In the genomic region with DNA sequence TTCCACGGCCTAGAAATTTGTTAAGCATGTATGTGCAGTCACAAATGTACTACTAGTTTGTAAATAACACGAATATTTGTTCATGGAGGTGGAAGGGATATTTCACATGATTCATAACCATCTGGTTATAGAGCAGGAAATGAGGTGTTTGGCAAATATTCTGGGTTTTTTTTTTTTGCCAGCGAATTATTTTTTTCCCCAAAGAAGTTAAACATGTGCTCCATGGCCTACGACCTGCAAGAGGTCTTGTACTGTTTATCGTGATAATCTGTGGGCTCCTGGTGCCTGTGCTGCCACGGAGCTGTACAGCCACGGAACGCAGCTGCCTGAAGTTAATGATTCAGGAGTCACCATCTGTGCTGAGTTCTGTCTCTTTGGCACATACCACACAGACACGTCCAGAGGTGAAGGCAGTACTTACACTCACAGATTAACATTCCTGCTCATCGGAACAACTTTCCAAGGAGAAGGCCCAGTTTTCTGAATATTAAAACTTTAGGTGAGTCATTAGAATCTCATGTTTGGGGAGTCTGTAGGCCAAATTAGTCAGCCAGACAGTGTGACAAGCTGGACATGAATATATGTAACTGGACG, we compare ENCODE assay signal across 10 cellular contexts.
A peak's percentile ranks its signal among the peaks of the same experiment; 100 is the strongest.
DNase-seq lines count a peak whose midpoint lies in the region; ATAC-seq, FAIRE-seq and TF ChIP-seq lines count a peak whose summit lies in the region.
"Had no signal": no experiment of that assay in that cellular context is flagged by ENCODE, and none has a peak within 500 bp of the region (broad histone marks: within the 10 kb centered on the region; RNA-seq: fewer than 3 reads in every experiment).

No MANE protein-coding gene starts in this region.

- H3K36me3 ChIP-seq in ACC112 (ENCODE audit: insufficient read depth, low read length) (no peaks in the 10 kb centered on the region), endothelial cell of umbilical vein (ENCODE audit: control insufficient read depth in 2 of 2, extremely low read depth in 1 of 2, insufficient read depth in 2 of 2, low read length in 2 of 2) (no peaks in the 10 kb centered on the region)
- H3K36me3 ChIP-seq: BLaER1 treated with 17β-estradiol and CSF1 and Interleukin-3, amounts not matched to agents 10 nM and 100 nM had no signal

- no peaks in the 10 kb centered on the region for H3K36me3 Mint-ChIP-seq in neural crest cell (ENCODE audit: low read depth)

- POLR2A ChIA-PET in endothelial cell of umbilical vein (lab: Charles Lee), result interaction anchor here (0.7 to 3.0 kb wide), 10 partner anchors 50 to 792 kb away, joined by 3 to 37 read pairs (median 4); partner anchors contain the start of gene FRMD6

- peaks cover 31% of the 10 kb centered on the region for H3K4me1 Mint-ChIP-seq in neural crest cell

- peak; percentile 54 for TF ChIP-seq POLR2A in endothelial cell of umbilical vein (IDR thresholded peaks at IDR 0.05; ENCODE audit: low read depth, low read length)

- H3K27ac Mint-ChIP-seq in neural crest cell (ENCODE audit: unreplicated experiment), result peak overlapping the region; percentile 95

- peak overlapping the region; percentile 92 for H2AFZ ChIP-seq in ACC112 (ENCODE audit: low read length, unreplicated experiment)
- no peak overlapping the region for H2AFZ ChIP-seq in endothelial cell of umbilical vein (ENCODE audit: low read depth, low read length)

- peak overlapping the region; percentile 87 for H3K4me2 ChIP-seq in endothelial cell of umbilical vein (ENCODE audit: insufficient read depth, low read length)
- H3K4me2 ChIP-seq: BLaER1 treated with 17β-estradiol and CSF1 and Interleukin-3, amounts not matched to agents 10 nM and 100 nM had no signal

- no peaks in the 10 kb centered on the region for H4K20me1 ChIP-seq in endothelial cell of umbilical vein (replicated peaks; ENCODE audit: control insufficient read depth, extremely low read depth, insufficient read depth, low read length)
- H4K20me1 ChIP-seq: BLaER1 treated with 17β-estradiol and CSF1 and Interleukin-3, amounts not matched to agents 10 nM and 100 nM had no signal

- CTCF ChIA-PET in endothelial cell of umbilical vein (lab: Charles Lee), result interaction anchor here (0.7 to 5.3 kb wide), 9 partner anchors 8 to 257 kb away, joined by 3 to 38 read pairs (median 3); partner anchors contain the start of gene FRMD6

- H3K4me3 ChIP-seq in ACC112 (ENCODE audit: low read depth, low read length) (peak overlapping the region; percentile 56), endothelial cell of umbilical vein (replicated peaks in 1 of 3; ENCODE audit: insufficient read depth in 1 of 3, low read depth in 1 of 3, low read length in 3 of 3) (peak overlapping the region in 1 of 3 experiments; percentile 42)
- H3K4me3 ChIP-seq: BLaER1 treated with 17β-estradiol and CSF1 and Interleukin-3, amounts not matched to agents 10 nM and 100 nM had no signal

- H3K9me3 Mint-ChIP-seq in neural crest cell, result no peaks in the 10 kb centered on the region

- ATAC-seq in HG03469 (IDR thresholded peaks at IDR 0.05; ENCODE audit: unreplicated experiment), result no peak
- no peak for ATAC-seq in GM18502 (IDR thresholded peaks at IDR 0.05; ENCODE audit: poor library complexity, unreplicated experiment)

- H3K79me2 ChIP-seq in ACC112 (ENCODE audit: control insufficient read depth, insufficient read depth, low read length, unreplicated experiment), result no peaks in the 10 kb centered on the region
- H3K79me2 ChIP-seq in endothelial cell of umbilical vein (ENCODE audit: control insufficient read depth, insufficient read depth, low read length), result no peaks in the 10 kb centered on the region

- intact Hi-C loops in endothelial cell of umbilical vein (cut with micrococcal nuclease), result loop anchor here (1.0 to 10.0 kb wide), 9 partner anchors 46 to 673 kb away; partner anchors contain the start of gene NID2

- H3K9me1 ChIP-seq in endothelial cell of umbilical vein (replicated peaks; ENCODE audit: control insufficient read depth, extremely low read depth, insufficient read depth, low read length), result no peaks in the 10 kb centered on the region

- H3K27me3 ChIP-seq in ACC112 (ENCODE audit: insufficient read depth, low read length) (no peaks in the 10 kb centered on the region), endothelial cell of umbilical vein (ENCODE audit: control insufficient read depth in 2 of 2, insufficient read depth in 2 of 2, low read length in 2 of 2) (no peaks in the 10 kb centered on the region)
- H3K27me3 ChIP-seq: BLaER1 treated with 17β-estradiol and CSF1 and Interleukin-3, amounts not matched to agents 10 nM and 100 nM had no signal

- peak overlapping the region; percentile 93 for H3K9ac ChIP-seq in endothelial cell of umbilical vein (replicated peaks; ENCODE audit: extremely low read depth, insufficient read depth, low read length)
- H3K9ac ChIP-seq: BLaER1 treated with 17β-estradiol and CSF1 and Interleukin-3, amounts not matched to agents 10 nM and 100 nM had no signal

- H3K27me3 Mint-ChIP-seq in neural crest cell (ENCODE audit: low read depth), result no peaks in the 10 kb centered on the region

- DNase-seq in NCI-H524 treated with DMSO at 0.1 percent for 48 hours (lab: John Stamatoyannopoulos, UW) (peak; percentile 92), endothelial cell of umbilical vein (ENCODE audit: low read depth, low spot score) (peak; percentile 99), neural crest cell (ENCODE audit: low read depth, low spot score) (no peak), islet precursor cell (no peak)
- no peak for DNase-seq in activated CD4-positive, alpha-beta T cell treated with anti-CD3 and anti-CD28 coated beads for 1 hour
- DNase-seq: activated naive CD4-positive, alpha-beta T cell treated with Interleukin-2 at 50 U/mL for 16 hours had no signal

- FAIRE-seq in endothelial cell of umbilical vein (lab: Jason Lieb, UNC), result peak; percentile 93

- no peak overlapping the region for H3K4me3 Mint-ChIP-seq in neural crest cell

- H3K27ac ChIP-seq in ACC112 (ENCODE audit: low read depth, low read length) (peak overlapping the region; percentile 99), endothelial cell of umbilical vein (ENCODE audit: insufficient read depth, low read depth, low read length) (peak overlapping the region; percentile 99)
- H3K27ac ChIP-seq: BLaER1 treated with 17β-estradiol and CSF1 and Interleukin-3, amounts not matched to agents 10 nM and 100 nM had no signal

- no peak for TF ChIP-seq CTCF in endothelial cell of umbilical vein (IDR thresholded peaks at IDR 0.05; ENCODE audit: extremely low read depth in 1 of 2, insufficient read depth in 1 of 2, low read depth in 1 of 2, low read length in 2 of 2)
- no peak for TF ChIP-seq CTCF in neural crest cell (conservative IDR thresholded peaks at IDR 0.05)

- BruUV-seq in endothelial cell of umbilical vein (replicated peaks; lab: Mats Ljungman, UMichigan), result no TSS peak

- peaks cover 60% of the 10 kb centered on the region for H3K4me1 ChIP-seq in ACC112 (ENCODE audit: control insufficient read depth, insufficient read depth, low read length, unreplicated experiment)
- peaks cover 52% of the 10 kb centered on the region for H3K4me1 ChIP-seq in endothelial cell of umbilical vein (ENCODE audit: control insufficient read depth, extremely low read depth, insufficient read depth, low read length)
- H3K4me1 ChIP-seq: BLaER1 treated with 17β-estradiol and CSF1 and Interleukin-3, amounts not matched to agents 10 nM and 100 nM had no signal

- dilution Hi-C loops in endothelial cell of umbilical vein (cut with MboI; ENCODE audit: extremely low pct_ligation_motif_present, low sequenced_read_pairs), result no loop called here

- no peaks in the 10 kb centered on the region for H3K9me3 ChIP-seq in endothelial cell of umbilical vein (replicated peaks; ENCODE audit: control insufficient read depth, insufficient read depth, low read length)
- H3K9me3 ChIP-seq: BLaER1 treated with 17β-estradiol and CSF1 and Interleukin-3, amounts not matched to agents 10 nM and 100 nM had no signal

TF ChIP-seq in endothelial cell of umbilical vein, 7 proteins besides CTCF, POLR2A, EP300 and RAD21:
- TF ChIP-seq GATA2 (IDR thresholded peaks at IDR 0.05; ENCODE audit: insufficient read depth, insufficient read length, low read depth, low read length) (peak; percentile 98), JUN (IDR thresholded peaks at IDR 0.05; ENCODE audit: borderline replicate concordance, insufficient read depth, insufficient read length, low read depth) (peak; percentile 92), POLR2AphosphoS5 (IDR thresholded peaks at IDR 0.05; ENCODE audit: insufficient read depth, low read depth, low read length) (peak; percentile 96), MYC (IDR thresholded peaks at IDR 0.05; ENCODE audit: low read depth, low read length) (peak; percentile 63), EZH2 (IDR thresholded peaks at IDR 0.05; ENCODE audit: borderline replicate concordance, low read depth, low read length, severe bottlenecking) (no peak), FOS (IDR thresholded peaks at IDR 0.05; ENCODE audit: borderline replicate concordance, insufficient read depth, low read length) (peak; percentile 93)
- TF ChIP-seq, protein P1, sequence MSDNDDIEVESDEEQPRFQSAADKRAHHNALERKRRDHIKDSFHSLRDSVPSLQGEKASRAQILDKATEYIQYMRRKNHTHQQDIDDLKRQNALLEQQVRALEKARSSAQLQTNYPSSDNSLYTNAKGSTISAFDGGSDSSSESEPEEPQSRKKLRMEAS (IDR thresholded peaks at IDR 0.05; ENCODE audit: insufficient read depth, insufficient read length), result no peak

Comparison
In these comparisons a context has a peak if more than half of its experiments do, and no peak if none do; other contexts are left out.
1. DNase-seq: peak in NCI-H524 treated with DMSO at 0.1 percent for 48 hours (single experiment) and endothelial cell of umbilical vein (single experiment); none in neural crest cell (single experiment), activated CD4-positive, alpha-beta T cell treated with anti-CD3 and anti-CD28 coated beads for 1 hour (single experiment) and islet precursor cell (single experiment).